28 cellular contexts compared by ENCODE assay signal in genomic region chr19:3803114-3803888, GRCh38. TPM values are rescaled to one million over a fixed set of nuclear protein-coding genes. Genes with fewer than 3 reads are reported as not detected.
"Had no signal": no experiment of that assay in that cellular context is flagged by ENCODE, and none has a peak within 500 bp of the region (broad histone marks: within the 10 kb centered on the region; RNA-seq: fewer than 3 reads in every experiment).

No MANE protein-coding gene starts in this region.

- H3K27ac Mint-ChIP-seq: activated T-cell treated with anti-CD3 and anti-CD28 coated beads, Interleukin-2, amount 50 U/mL, for 24 hours; activated T-helper 2 cell treated with anti-CD3 and anti-CD28 coated beads, Interferon-gamma antibody, Interleukin-2, Interleukin-4, amounts not matched to agents 10 μg/mL and 5 μg/mL and 100 μg/mL, durations not matched to agents 14 hours and 24 hours and 36 hours; memory B cell; stimulated activated memory B cell treated with anti-CD40 and anti-IgM and Interleukin-4, amounts not matched to agents 10 μg/mL and 1 μg/mL and 100 μg/mL, for 72 hours had no signal

- H3K4me3 Mint-ChIP-seq: activated T-cell treated with anti-CD3 and anti-CD28 coated beads, Interleukin-2, amount 50 U/mL, for 24 hours; memory B cell; nephron progenitor cell; stimulated activated memory B cell treated with anti-CD40 and anti-IgM and Interleukin-4, amounts not matched to agents 10 μg/mL and 1 μg/mL and 100 μg/mL, for 72 hours had no signal

- H3K36me3 Mint-ChIP-seq: memory B cell; stimulated activated memory B cell treated with anti-CD40 and anti-IgM and Interleukin-4, amounts not matched to agents 10 μg/mL and 1 μg/mL and 100 μg/mL, for 72 hours had no signal

- H3K9me3 Mint-ChIP-seq: activated T-helper 2 cell treated with anti-CD3 and anti-CD28 coated beads, Interferon-gamma antibody, Interleukin-2, Interleukin-4, amounts not matched to agents 10 μg/mL and 5 μg/mL and 100 μg/mL, durations not matched to agents 14 hours and 24 hours and 36 hours; memory B cell had no signal

- H3K27ac ChIP-seq: heart right ventricle, uterus had no signal

- H3K4me3 ChIP-seq: heart right ventricle, uterus had no signal

- H3K36me3 ChIP-seq: heart right ventricle, uterus had no signal

- H3K9me3 ChIP-seq: heart right ventricle, uterus had no signal

- ATAC-seq: activated CD4-positive, CD25-positive, alpha-beta regulatory T cell treated with anti-CD3 and anti-CD28 coated beads, Interleukin-2, amount 50 U/mL, for 24 hours; heart right ventricle; left colon; sciatic nerve had no signal

- FAIRE-seq: endometrium, keratinocyte, small intestine had no signal

- H3K27me3 Mint-ChIP-seq: activated T-cell treated with anti-CD3 and anti-CD28 coated beads, Interleukin-2, amount 50 U/mL, for 24 hours had no signal

- DNase-seq: activated CD4-positive, alpha-beta T cell treated with anti-CD3 and anti-CD28 coated beads, Interleukin-2, amount 50 U/mL, for 1 hour; activated CD8-positive, alpha-beta memory T cell treated with anti-CD3 and anti-CD28 coated beads for 24 hours; activated CD8-positive, alpha-beta memory T cell treated with anti-CD3 and anti-CD28 coated beads, Interleukin-2, amount 50 U/mL, for 4 hours; activated naive CD4-positive, alpha-beta T cell treated with Interleukin-2 at 50 U/mL for 16 hours; activated T-cell treated with anti-CD3 and anti-CD28 coated beads, Interleukin-2, amount 50 U/mL, for 24 hours; cortex of kidney; heart right ventricle; left colon; nephron progenitor cell; occipital lobe; posterior cingulate gyrus; small intestine; stimulated activated CD4-positive, alpha-beta T cell treated with anti-CD3 and anti-CD28 coated beads, Interleukin-2, amount 100 ng/mL, for 24 hours; trophoblast cell; uterus had no signal

RNA-seq across cellular contexts. Expression of gene MATK, which starts 17.1 kb away (rescaled TPM):
- total RNA-seq: fibroblast of villous mesenchyme had no signal

RNA-seq across cellular contexts. Expression of gene RAX2, which starts 31.3 kb away (rescaled TPM):
- total RNA-seq: activated T-helper 2 cell treated with anti-CD3 and anti-CD28 coated beads, Interferon-gamma antibody, Interleukin-2, Interleukin-4, amounts not matched to agents 10 μg/mL and 5 μg/mL and 100 μg/mL, durations not matched to agents 14 hours and 24 hours and 36 hours; cerebellum; epithelial cell of proximal tubule; fibroblast of villous mesenchyme; heart right ventricle; left colon; lower leg skin; occipital lobe; sciatic nerve; T-helper 2 cell treated with Interferon-gamma antibody and Interleukin-4, amounts not matched to agents 100 ng/mL and 5 ng/mL, for 36 hours; temporal lobe had no signal
- polyA plus RNA-seq: heart right ventricle, keratinocyte, small intestine had no signal
